1 cellular context compared by ENCODE assay signal in the genomic region with DNA sequence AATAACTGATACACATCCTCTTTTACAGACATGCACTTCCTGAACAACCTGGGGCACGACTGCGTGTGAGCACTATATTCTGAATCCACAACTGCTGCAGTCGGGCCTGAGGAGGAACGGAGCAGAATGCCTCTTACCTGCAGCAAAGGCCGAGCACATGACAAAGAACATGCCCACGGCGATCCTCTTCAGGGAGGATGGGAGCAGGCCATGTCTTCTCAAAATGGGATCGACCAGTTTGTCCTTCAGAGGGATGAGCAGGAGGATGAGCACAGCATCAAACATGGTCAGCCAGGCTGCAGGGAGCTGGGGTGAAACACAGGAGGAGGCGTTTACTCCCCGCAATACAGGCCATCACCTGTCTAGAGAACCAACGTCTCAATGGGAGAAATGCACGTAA.
TF ChIP-seq lines count a peak whose summit lies in the region.

No MANE protein-coding gene starts in this region.

TF ChIP-seq in GM12878, 131 proteins besides CTCF, POLR2A, EP300 and RAD21:
- TF ChIP-seq, protein P1, sequence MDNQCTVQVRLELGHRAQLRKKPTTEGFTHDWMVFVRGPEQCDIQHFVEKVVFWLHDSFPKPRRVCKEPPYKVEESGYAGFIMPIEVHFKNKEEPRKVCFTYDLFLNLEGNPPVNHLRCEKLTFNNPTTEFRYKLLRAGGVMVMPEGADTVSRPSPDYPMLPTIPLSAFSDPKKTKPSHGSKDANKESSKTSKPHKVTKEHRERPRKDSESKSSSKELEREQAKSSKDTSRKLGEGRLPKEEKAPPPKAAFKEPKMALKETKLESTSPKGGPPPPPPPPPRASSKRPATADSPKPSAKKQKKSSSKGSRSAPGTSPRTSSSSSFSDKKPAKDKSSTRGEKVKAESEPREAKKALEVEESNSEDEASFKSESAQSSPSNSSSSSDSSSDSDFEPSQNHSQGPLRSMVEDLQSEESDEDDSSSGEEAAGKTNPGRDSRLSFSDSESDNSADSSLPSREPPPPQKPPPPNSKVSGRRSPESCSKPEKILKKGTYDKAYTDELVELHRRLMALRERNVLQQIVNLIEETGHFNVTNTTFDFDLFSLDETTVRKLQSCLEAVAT (IDR thresholded peaks at IDR 0.05), result peak; percentile 28; the same call in 1 of the 2 replicates
- TF ChIP-seq BACH1 (IDR thresholded peaks at IDR 0.05; ENCODE audit: borderline replicate concordance), result no peak
